10 cellular contexts compared by ENCODE assay signal in genomic region chr3:71201939-71202338, GRCh38.
A peak's percentile ranks its signal among the peaks of the same experiment; 100 is the strongest.
DNase-seq lines count a peak whose midpoint lies in the region; ATAC-seq and TF ChIP-seq lines count a peak whose summit lies in the region.
"Had no signal": no experiment of that assay in that cellular context is flagged by ENCODE, and none has a peak within 500 bp of the region (broad histone marks: within the 10 kb centered on the region; RNA-seq: fewer than 3 reads in every experiment).

No MANE protein-coding gene starts in this region.

- peak overlapping the region; percentile 96 for H3K27ac Mint-ChIP-seq in activated naive CD8-positive, alpha-beta T cell
- no peak overlapping the region for H3K27ac Mint-ChIP-seq in natural killer cell
- H3K27ac Mint-ChIP-seq in osteocyte (ENCODE audit: unreplicated experiment) = no peak overlapping the region

- ATAC-seq in heart right ventricle (peak; percentile 65 to 84 (median 76)), natural killer cell (no peak), GM19463 (IDR thresholded peaks at IDR 0.05; ENCODE audit: unreplicated experiment) (no peak)

- H3K4me1 ChIP-seq in heart right ventricle = peaks cover 0 to 39% (median 19%) of the 10 kb centered on the region in 9 donors

- no peak overlapping the region for H3K4me3 Mint-ChIP-seq in activated naive CD8-positive, alpha-beta T cell
- H3K4me3 Mint-ChIP-seq in natural killer cell (no peak overlapping the region), osteocyte (ENCODE audit: unreplicated experiment) (no peak overlapping the region)

- DNase-seq in EH (ENCODE audit: low read depth) (peak; percentile 66), heart right ventricle (peak; percentile 46 to 77), posterior cingulate gyrus (peak in 9 of 10 donors; percentile 30 to 92 (median 67)), NCI-H526 treated with DMSO at 0.1 percent for 48 hours (lab: John Stamatoyannopoulos, UW) (no peak), natural killer cell (no peak), osteocyte (ENCODE audit: extremely low spot score, unreplicated experiment) (no peak)
- DNase-seq: DND-41, mesenchymal stem cell had no signal

- H3K36me3 ChIP-seq in heart right ventricle = peaks cover 0 to under 1% (median 0%) of the 10 kb centered on the region in 9 donors

- H3K9me3 ChIP-seq in heart right ventricle = no peaks in the 10 kb centered on the region

- H3K4me3 ChIP-seq in heart right ventricle = no peak overlapping the region

- no peak for TF ChIP-seq CTCF in heart right ventricle (IDR thresholded peaks at IDR 0.05)
- no peak for TF ChIP-seq CTCF in natural killer cell (IDR thresholded peaks at IDR 0.05)
- TF ChIP-seq CTCF in osteocyte (IDR thresholded peaks at IDR 0.05) = no peak

- peak overlapping the region in 3 of 10 donors; percentile 4 to 36 (median 13) for H3K27ac ChIP-seq in heart right ventricle

- no peaks in the 10 kb centered on the region for H3K27me3 Mint-ChIP-seq in activated naive CD8-positive, alpha-beta T cell
- H3K27me3 Mint-ChIP-seq in natural killer cell (ENCODE audit: low read depth in 2 of 2) (no peaks in the 10 kb centered on the region), osteocyte (ENCODE audit: unreplicated experiment) (no peaks in the 10 kb centered on the region)

- intact Hi-C loops in heart right ventricle (cut with DNase I) = no loop called here
- intact Hi-C loops in posterior cingulate gyrus (cut with DNase I) = no loop called here
- intact Hi-C loops in natural killer cell (cut with micrococcal nuclease) = no loop called here

- peaks cover 14% of the 10 kb centered on the region for H3K36me3 Mint-ChIP-seq in activated naive CD8-positive, alpha-beta T cell
- H3K36me3 Mint-ChIP-seq in natural killer cell (no peaks in the 10 kb centered on the region), osteocyte (ENCODE audit: unreplicated experiment) (peaks cover 8% of the 10 kb centered on the region)

- 23 to 42% methylated on average over 1 of the region's 1 CpG for WGBS in heart right ventricle, 2 donors

- H3K4me1 Mint-ChIP-seq in activated naive CD8-positive, alpha-beta T cell (ENCODE audit: low read depth) = peaks cover 69% of the 10 kb centered on the region
- H3K4me1 Mint-ChIP-seq in natural killer cell (peaks cover 0 to 7% of the 10 kb centered on the region in 2 donors), osteocyte (ENCODE audit: unreplicated experiment) (peaks cover 21% of the 10 kb centered on the region)

- H3K9me3 Mint-ChIP-seq in activated naive CD8-positive, alpha-beta T cell (ENCODE audit: low read depth) = no peaks in the 10 kb centered on the region
- no peaks in the 10 kb centered on the region for H3K9me3 Mint-ChIP-seq in natural killer cell
- H3K9me3 Mint-ChIP-seq in osteocyte (ENCODE audit: unreplicated experiment) = no peaks in the 10 kb centered on the region

- H3K27me3 ChIP-seq in heart right ventricle = no peaks in the 10 kb centered on the region

Comparison
In these comparisons a context has a peak if more than half of its experiments do, and no peak if none do; other contexts are left out.
1. DNase-seq: peak in EH (single experiment), heart right ventricle (2 of 2) and posterior cingulate gyrus (9 of 10); none in NCI-H526 treated with DMSO at 0.1 percent for 48 hours (single experiment), natural killer cell (single experiment) and osteocyte (single experiment).
2. ATAC-seq: peak in heart right ventricle (8 of 8); none in natural killer cell (0 of 3) and GM19463 (single experiment).